In the genomic region with DNA sequence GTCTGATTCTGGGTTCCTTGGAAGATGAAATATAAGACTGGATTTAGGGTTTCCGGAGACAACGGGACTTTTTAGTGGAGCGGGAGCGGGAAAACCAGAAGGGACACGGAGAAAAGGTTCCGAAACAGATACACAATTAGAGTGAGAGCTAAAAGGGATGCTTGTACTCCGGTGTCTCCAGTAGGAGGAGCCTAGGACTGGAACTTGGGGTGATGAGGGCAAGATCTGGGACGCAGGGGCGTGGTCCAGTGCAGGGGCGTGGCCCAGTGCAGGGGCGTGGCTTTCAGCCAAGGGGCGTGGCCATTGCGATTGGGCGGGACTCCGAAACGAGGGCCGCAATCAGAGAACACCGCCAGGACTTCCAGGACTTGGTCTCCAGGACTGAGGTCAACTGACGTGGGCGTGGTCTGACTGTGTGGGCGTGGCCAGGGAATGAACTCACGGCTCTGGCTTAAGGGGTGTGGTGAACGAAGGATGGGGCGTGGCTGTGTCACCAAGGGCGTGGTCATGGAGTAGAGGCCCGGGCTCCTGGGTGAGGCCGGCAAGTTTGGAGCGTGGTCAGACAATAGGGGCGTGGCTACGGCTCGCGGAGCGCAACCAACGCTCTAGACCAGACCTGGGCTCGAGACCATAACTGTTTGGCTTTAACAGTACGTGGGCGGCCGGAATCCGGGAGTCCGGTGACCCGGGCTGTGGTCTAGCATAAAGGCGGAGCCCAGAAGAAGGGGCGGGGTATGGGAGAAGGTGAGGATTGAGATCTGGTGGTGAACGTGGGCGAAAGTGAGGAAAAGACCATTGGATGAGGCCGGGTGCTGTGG, we compare ENCODE assay signal across 8 cellular contexts.
DNase-seq lines count a peak whose midpoint lies in the region; ATAC-seq and FAIRE-seq lines count a peak whose summit lies in the region.

Gene DKKL1 (plus strand): TSS at position 613 of the 818 bp plus-strand sequence. CDS start 122 bp downstream, at position 735.

- peak within 1 kb of the TSS; percentile 92 for H3K27ac ChIP-seq in stomach smooth muscle (ENCODE audit: low read length)

- peaks cover 4 to 7% of the 10 kb centered on the region in 2 donors for H3K36me3 ChIP-seq in stomach smooth muscle (ENCODE audit: control insufficient read depth in 2 of 2, insufficient read depth in 2 of 2, low read length in 2 of 2)

- peak; percentile 100 for FAIRE-seq in G401.6 (lab: Jason Lieb, UNC)

- peak within 1 kb of the TSS; percentile 76 to 97 for H3K9ac ChIP-seq in stomach smooth muscle (ENCODE audit: low read length in 2 of 2)

- H3K4me3 ChIP-seq in stomach smooth muscle (ENCODE audit: low read length in 2 of 2): peak within 1 kb of the TSS; percentile 86 to 89

- ATAC-seq in HG03439 (IDR thresholded peaks at IDR 0.05; ENCODE audit: unreplicated experiment): peak; percentile 79
- ATAC-seq in HG02678 (IDR thresholded peaks at IDR 0.05; ENCODE audit: unreplicated experiment): no peak

- peak; percentile 83 for DNase-seq in RPMI8226
- peak; percentile 25 to 54 (median 44) for DNase-seq in activated naive CD4-positive, alpha-beta T cell (lab: John Stamatoyannopoulos, UW)
- DNase-seq in germinal center (ENCODE audit: low spot score): peak; percentile 92
- DNase-seq in non-pigmented ciliary epithelial cell (ENCODE audit: low read depth): peak; percentile 99

- H3K4me1 ChIP-seq in stomach smooth muscle (ENCODE audit: control insufficient read depth, insufficient read depth, low read length): peaks cover 32% of the 10 kb centered on the region

- H3K9me3 ChIP-seq in stomach smooth muscle (ENCODE audit: control insufficient read depth in 2 of 2, low read length in 2 of 2): no peaks in the 10 kb centered on the region

- H3K27me3 ChIP-seq in stomach smooth muscle (ENCODE audit: control insufficient read depth in 1 of 2, insufficient read depth in 2 of 2, low read length in 2 of 2): no peaks in the 10 kb centered on the region

Comparison
In these comparisons a context has a peak if more than half of its experiments do, and no peak if none do; other contexts are left out.
1. DNase-seq: peak in every context shown above with its lines; median percentile 99 in non-pigmented ciliary epithelial cell; 92 in germinal center; 83 in RPMI8226; 44 in activated naive CD4-positive, alpha-beta T cell.